In the genomic region with DNA sequence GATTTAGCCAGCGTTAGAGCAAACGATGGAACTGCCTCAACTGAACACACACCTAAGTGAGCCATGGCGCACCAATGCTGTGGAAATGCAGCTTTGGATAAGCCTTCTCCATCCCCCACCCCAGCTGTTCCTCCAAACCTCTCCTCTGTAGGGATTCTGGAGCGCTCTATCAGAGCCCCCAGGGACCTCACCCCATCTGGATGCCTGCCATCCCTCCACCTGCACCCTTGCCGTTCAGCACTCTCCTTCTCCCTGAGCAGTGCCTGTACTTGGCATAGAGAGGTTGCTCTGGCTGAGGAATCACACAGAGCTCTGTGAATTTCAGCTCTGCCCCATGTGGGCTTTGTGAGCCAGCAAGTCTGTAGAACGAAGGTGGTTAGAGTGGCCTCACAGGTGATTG, we compare ENCODE assay signal across 25 cellular contexts. TPM values are rescaled to one million over a fixed set of nuclear protein-coding genes. Genes with fewer than 3 reads are reported as not detected.
DNase-seq lines count a peak whose midpoint lies in the region; ATAC-seq and TF ChIP-seq lines count a peak whose summit lies in the region.
"Had no signal": no experiment of that assay in that cellular context is flagged by ENCODE, and none has a peak within 500 bp of the region (broad histone marks: within the 10 kb centered on the region; RNA-seq: fewer than 3 reads in every experiment).

No MANE protein-coding gene starts in this region.

- intact Hi-C loops in breast epithelium (cut with DNase I; ENCODE audit: low total_unique reads) = no loop called here

- peak overlapping the region in 1 of 2 donors; percentile 13 for H3K27ac Mint-ChIP-seq in stimulated activated naive CD8-positive, alpha-beta T cell treated with anti-CD3 and anti-CD28 coated beads, Interleukin-15, amount 100 ng/mL, for 72 hours
- peak overlapping the region in 5 of 6 donors; percentile 8 to 70 (median 49) for H3K27ac Mint-ChIP-seq in naive B cell
- H3K27ac Mint-ChIP-seq: nephron had no signal

- no peaks in the 10 kb centered on the region for H3K4me1 ChIP-seq in breast epithelium
- H3K4me1 ChIP-seq: upper lobe of right lung had no signal

- no peak for TF ChIP-seq CTCF in breast epithelium (IDR thresholded peaks at IDR 0.05)

- no peaks in the 10 kb centered on the region for H3K9me3 Mint-ChIP-seq in stimulated activated naive CD8-positive, alpha-beta T cell treated with anti-CD3 and anti-CD28 coated beads, Interleukin-15, amount 100 ng/mL, for 72 hours
- H3K9me3 Mint-ChIP-seq in naive B cell = no peaks in the 10 kb centered on the region
- H3K9me3 Mint-ChIP-seq: CD14-positive monocyte, nephron had no signal

- no peak overlapping the region for H3K27ac ChIP-seq in breast epithelium
- H3K27ac ChIP-seq: suprapubic skin, upper lobe of right lung had no signal

- H3K4me1 Mint-ChIP-seq in stimulated activated naive CD8-positive, alpha-beta T cell treated with anti-CD3 and anti-CD28 coated beads, Interleukin-15, amount 100 ng/mL, for 72 hours = peaks cover 10% of the 10 kb centered on the region
- H3K4me1 Mint-ChIP-seq in naive B cell = peaks cover 12 to 27% (median 17%) of the 10 kb centered on the region in 3 donors
- H3K4me1 Mint-ChIP-seq: nephron had no signal

- no peaks in the 10 kb centered on the region for H3K27me3 ChIP-seq in breast epithelium
- H3K27me3 ChIP-seq: suprapubic skin, upper lobe of right lung had no signal

- H3K9me3 ChIP-seq in breast epithelium = no peaks in the 10 kb centered on the region
- H3K9me3 ChIP-seq: suprapubic skin, upper lobe of right lung had no signal

- no peaks in the 10 kb centered on the region for H3K36me3 ChIP-seq in breast epithelium

- H3K36me3 Mint-ChIP-seq in naive B cell = peaks cover 9 to 13% of the 10 kb centered on the region in 2 donors

- DNase-seq in stimulated activated naive CD8-positive, alpha-beta T cell treated with anti-CD3 and anti-CD28 coated beads, Interleukin-15, amount 100 ng/mL, for 72 hours = no peak
- no peak for DNase-seq in stimulated activated naive CD8-positive, alpha-beta T cell treated with anti-CD3 and anti-CD28 coated beads, Interleukin-15, Interleukin-2, amounts not matched to agents 100 U/mL and 50 U/mL, for 24 hours
- peak; percentile 34 for DNase-seq in NCI-H69 (lab: John Stamatoyannopoulos, UW)
- DNase-seq in naive B cell = no peak
- no peak for DNase-seq in DMS79 treated with DMSO at 0.1 percent for 48 hours (lab: John Stamatoyannopoulos, UW)
- DNase-seq in breast epithelium (ENCODE audit: low spot score in 2 of 2) = no peak
- DNase-seq: activated CD4-positive, alpha-beta T cell treated with anti-CD3 and anti-CD28 coated beads, Interleukin-2, amount 50 U/mL, for 4 hours; activated effector memory CD4-positive, alpha-beta T cell treated with Interleukin-2 at 50 U/mL for 16 hours; effector CD4-positive, alpha-beta T cell; EL; NCI-H1092 treated with DMSO at 0.1 percent for 48 hours; NCI-H2029; NK-92 treated with Interleukin-12 subunit alpha and Interleukin-12 subunit beta, amount 100 ng/mL, for 24 hours; PC-3; right cardiac atrium; stimulated activated CD4-positive, alpha-beta T cell treated with anti-CD3 and anti-CD28 coated beads, Interleukin-2, amount 100 ng/mL, for 48 hours; T-helper 9 cell; upper lobe of right lung had no signal

- no peak for TF ChIP-seq POLR2A in breast epithelium (IDR thresholded peaks at IDR 0.05)

- H3K4me3 Mint-ChIP-seq in stimulated activated naive CD8-positive, alpha-beta T cell treated with anti-CD3 and anti-CD28 coated beads, Interleukin-15, amount 100 ng/mL, for 72 hours = no peak overlapping the region
- no peak overlapping the region for H3K4me3 Mint-ChIP-seq in naive B cell
- H3K4me3 Mint-ChIP-seq: nephron had no signal

- no peak overlapping the region for H3K4me3 ChIP-seq in breast epithelium
- H3K4me3 ChIP-seq: K562, suprapubic skin, upper lobe of right lung had no signal

- H3K27me3 Mint-ChIP-seq in stimulated activated naive CD8-positive, alpha-beta T cell treated with anti-CD3 and anti-CD28 coated beads, Interleukin-15, amount 100 ng/mL, for 72 hours = no peaks in the 10 kb centered on the region
- no peaks in the 10 kb centered on the region for H3K27me3 Mint-ChIP-seq in naive B cell

- ATAC-seq in stimulated activated naive CD8-positive, alpha-beta T cell treated with anti-CD3 and anti-CD28 coated beads, Interleukin-15, amount 100 ng/mL, for 72 hours = peak; percentile 46
- no peak for ATAC-seq in stimulated activated naive CD8-positive, alpha-beta T cell treated with anti-CD3 and anti-CD28 coated beads, Interleukin-15, Interleukin-2, amounts not matched to agents 100 U/mL and 50 U/mL, for 24 hours
- ATAC-seq in naive B cell (ENCODE audit: low read depth in 2 of 2) (no peak), GM21381 (IDR thresholded peaks at IDR 0.05; ENCODE audit: unreplicated experiment) (no peak)
- ATAC-seq: K562, PC-3, right cardiac atrium, Right ventricle myocardium inferior, upper lobe of right lung had no signal

RNA-seq across cellular contexts. Expression of gene INHBB, which starts 42.8 kb away (rescaled TPM):
- polyA plus RNA-seq in naive B cell (ENCODE audit: low read depth in 6 of 6) = under 1 TPM in 1 of 6 donors, not detected in 5; 0.09 TPM
- total RNA-seq in breast epithelium = 10 to 100 TPM; 35.0 to 60.6 (median 42.3) TPM
- total RNA-seq: K562 had no signal
- polyA plus RNA-seq: CD14-positive monocyte, K562, keratinocyte had no signal

RNA-seq across cellular contexts. Expression of gene RALB, which starts 50.5 kb away (rescaled TPM):
- 100 to 1,000 TPM in 2 of 6 donors, 10 to 100 TPM in 4; 84.0 to 121 (median 97.0) TPM for polyA plus RNA-seq in naive B cell (ENCODE audit: low read depth in 6 of 6)
- 10 to 100 TPM; 36.1 to 59.8 (median 38.5) TPM for total RNA-seq in breast epithelium
